In the genomic region with DNA sequence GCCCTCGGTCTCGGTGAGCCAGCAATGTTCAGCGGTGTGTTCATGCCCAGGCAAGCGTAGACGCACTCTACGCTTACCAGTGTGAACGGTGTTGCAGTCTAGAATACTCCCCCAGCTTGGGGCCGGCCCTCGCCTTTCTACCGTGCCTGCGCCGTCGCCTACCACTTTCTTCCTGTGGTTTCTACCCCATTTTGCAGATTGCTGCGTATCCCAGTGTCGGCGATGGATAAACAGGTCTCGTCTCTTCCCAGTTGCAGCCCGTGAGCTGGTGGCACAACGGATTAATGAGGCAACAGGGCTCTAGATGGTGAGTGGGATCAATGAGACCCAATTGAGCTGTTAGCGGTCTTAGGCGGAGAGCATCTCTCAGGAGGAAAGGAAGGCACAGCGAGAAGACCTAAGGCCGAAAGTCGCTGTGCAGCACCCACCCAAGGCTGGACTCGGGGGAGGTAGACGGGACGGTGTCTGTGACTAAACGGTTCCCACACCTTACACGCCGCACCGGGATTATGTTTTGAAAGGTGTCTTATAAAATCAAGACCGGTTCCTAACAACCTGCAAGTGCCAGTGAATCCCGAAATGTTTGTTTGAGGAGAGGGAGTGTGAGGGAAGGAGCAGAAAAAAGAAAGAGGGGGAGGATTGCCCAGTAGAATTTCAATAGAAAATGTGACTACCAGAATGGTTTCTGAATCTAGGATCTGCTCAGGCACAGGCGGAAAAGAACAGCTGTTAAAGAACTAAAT, we compare ENCODE assay signal across 1 cellular context.
TF ChIP-seq lines count a peak whose summit lies in the region.

No MANE protein-coding gene starts in this region.

TF ChIP-seq in GM12891, 5 proteins besides CTCF, POLR2A, EP300 and RAD21 (continued from another document):
- TF ChIP-seq SPI1 (IDR thresholded peaks at IDR 0.05; ENCODE audit: low read depth, low read length), result no peak
- TF ChIP-seq POLR2AphosphoS5 (IDR thresholded peaks at IDR 0.05; ENCODE audit: low read depth, low read length), result no peak
- no peak for TF ChIP-seq POU2F2 (IDR thresholded peaks at IDR 0.05; ENCODE audit: low read depth, low read length)
- TF ChIP-seq PAX5 (IDR thresholded peaks at IDR 0.05; ENCODE audit: insufficient read depth, low read length, severe bottlenecking), result no peak
TF ChIP-seq in GM12891: peak in this region for 0.
